19 cellular contexts compared by ENCODE assay signal in genomic region chr20:47730744-47731143, GRCh38. TPM values are rescaled to one million over a fixed set of nuclear protein-coding genes. Genes with fewer than 3 reads are reported as not detected.
A peak's percentile ranks its signal among the peaks of the same experiment; 100 is the strongest.
DNase-seq lines count a peak whose midpoint lies in the region; ATAC-seq and TF ChIP-seq lines count a peak whose summit lies in the region.
"Had no signal": no experiment of that assay in that cellular context is flagged by ENCODE, and none has a peak within 500 bp of the region (broad histone marks: within the 10 kb centered on the region; RNA-seq: fewer than 3 reads in every experiment).

No MANE protein-coding gene starts in this region.

- TF ChIP-seq CTCF in WTC11 (IDR thresholded peaks at IDR 0.05): no peak

- no peaks in the 10 kb centered on the region for H3K27me3 Mint-ChIP-seq in WTC11 (ENCODE audit: low read depth)

- ATAC-seq in WTC11 (no peak), left colon (peak; percentile 22), HG02938 (IDR thresholded peaks at IDR 0.05; ENCODE audit: unreplicated experiment) (no peak), GM19452 (IDR thresholded peaks at IDR 0.05; ENCODE audit: unreplicated experiment) (no peak)
- ATAC-seq: CD8-positive, alpha-beta T cell; PC-3 had no signal

- no peaks in the 10 kb centered on the region for H3K9me3 Mint-ChIP-seq in WTC11
- H3K9me3 Mint-ChIP-seq: CD8-positive, alpha-beta T cell had no signal

- intact Hi-C loops in left colon (cut with DNase I, micrococcal nuclease): no loop called here

- H3K27ac Mint-ChIP-seq in WTC11: no peak overlapping the region
- H3K27ac Mint-ChIP-seq: CD8-positive, alpha-beta T cell had no signal

- peak; percentile 23 for DNase-seq in NCI-H2029 (lab: John Stamatoyannopoulos, UW)
- DNase-seq in NCI-H2029 treated with DMSO at 0.1 percent for 48 hours (lab: John Stamatoyannopoulos, UW): no peak
- peak; percentile 4 for DNase-seq in NCI-H1105 (lab: John Stamatoyannopoulos, UW)
- no peak for DNase-seq in WTC11 (ENCODE audit: low spot score)
- no peak for DNase-seq in left colon
- no peak for DNase-seq in NCI-H510A treated with DMSO at 0.1 percent for 48 hours (lab: John Stamatoyannopoulos, UW)
- DNase-seq: 8988T; BE2C; CD8-positive, alpha-beta T cell; GM23248; HCEC 1CT; NCI-H1417 treated with DMSO at 0.1 percent for 48 hours; NCI-H2081 treated with DMSO at 0.1 percent for 48 hours; NCI-H446 treated with DMSO at 0.1 percent for 48 hours; NCI-H748 treated with DMSO at 0.1 percent for 48 hours; PC-3; T-helper 1 cell had no signal

- no peak overlapping the region for H3K4me3 Mint-ChIP-seq in WTC11
- H3K4me3 Mint-ChIP-seq: CD8-positive, alpha-beta T cell had no signal

- POLR2A ChIA-PET in WTC11 (lab: Charles Lee): no interaction called here

- H3K36me3 Mint-ChIP-seq in WTC11: no peaks in the 10 kb centered on the region
- H3K36me3 Mint-ChIP-seq: CD8-positive, alpha-beta T cell had no signal

- H3K4me1 Mint-ChIP-seq in WTC11: peaks cover 8% of the 10 kb centered on the region

- CTCF ChIA-PET in WTC11 (lab: Charles Lee): no interaction called here

TF ChIP-seq in WTC11, 78 proteins besides CTCF, POLR2A, EP300 and RAD21:
- TF ChIP-seq, protein P1, sequence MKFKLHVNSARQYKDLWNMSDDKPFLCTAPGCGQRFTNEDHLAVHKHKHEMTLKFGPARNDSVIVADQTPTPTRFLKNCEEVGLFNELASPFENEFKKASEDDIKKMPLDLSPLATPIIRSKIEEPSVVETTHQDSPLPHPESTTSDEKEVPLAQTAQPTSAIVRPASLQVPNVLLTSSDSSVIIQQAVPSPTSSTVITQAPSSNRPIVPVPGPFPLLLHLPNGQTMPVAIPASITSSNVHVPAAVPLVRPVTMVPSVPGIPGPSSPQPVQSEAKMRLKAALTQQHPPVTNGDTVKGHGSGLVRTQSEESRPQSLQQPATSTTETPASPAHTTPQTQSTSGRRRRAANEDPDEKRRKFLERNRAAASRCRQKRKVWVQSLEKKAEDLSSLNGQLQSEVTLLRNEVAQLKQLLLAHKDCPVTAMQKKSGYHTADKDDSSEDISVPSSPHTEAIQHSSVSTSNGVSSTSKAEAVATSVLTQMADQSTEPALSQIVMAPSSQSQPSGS (CRISPR knock-in tag; IDR thresholded peaks at IDR 0.05; ENCODE audit: borderline replicate concordance, low read depth): no peak
- peak; percentile 52; the same call in 1 of the 2 replicates for TF ChIP-seq USF2 (CRISPR knock-in tag; IDR thresholded peaks at IDR 0.05)
- no peak for TF ChIP-seq ZNF219 (CRISPR knock-in tag; IDR thresholded peaks at IDR 0.05; ENCODE audit: borderline replicate concordance)
- TF ChIP-seq, protein P2, sequence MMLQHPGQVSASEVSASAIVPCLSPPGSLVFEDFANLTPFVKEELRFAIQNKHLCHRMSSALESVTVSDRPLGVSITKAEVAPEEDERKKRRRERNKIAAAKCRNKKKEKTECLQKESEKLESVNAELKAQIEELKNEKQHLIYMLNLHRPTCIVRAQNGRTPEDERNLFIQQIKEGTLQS (CRISPR knock-in tag; conservative IDR thresholded peaks at IDR 0.05): no peak
- TF ChIP-seq JAZF1 (CRISPR knock-in tag; IDR thresholded peaks at IDR 0.05): no peak
- TF ChIP-seq, protein P3, sequence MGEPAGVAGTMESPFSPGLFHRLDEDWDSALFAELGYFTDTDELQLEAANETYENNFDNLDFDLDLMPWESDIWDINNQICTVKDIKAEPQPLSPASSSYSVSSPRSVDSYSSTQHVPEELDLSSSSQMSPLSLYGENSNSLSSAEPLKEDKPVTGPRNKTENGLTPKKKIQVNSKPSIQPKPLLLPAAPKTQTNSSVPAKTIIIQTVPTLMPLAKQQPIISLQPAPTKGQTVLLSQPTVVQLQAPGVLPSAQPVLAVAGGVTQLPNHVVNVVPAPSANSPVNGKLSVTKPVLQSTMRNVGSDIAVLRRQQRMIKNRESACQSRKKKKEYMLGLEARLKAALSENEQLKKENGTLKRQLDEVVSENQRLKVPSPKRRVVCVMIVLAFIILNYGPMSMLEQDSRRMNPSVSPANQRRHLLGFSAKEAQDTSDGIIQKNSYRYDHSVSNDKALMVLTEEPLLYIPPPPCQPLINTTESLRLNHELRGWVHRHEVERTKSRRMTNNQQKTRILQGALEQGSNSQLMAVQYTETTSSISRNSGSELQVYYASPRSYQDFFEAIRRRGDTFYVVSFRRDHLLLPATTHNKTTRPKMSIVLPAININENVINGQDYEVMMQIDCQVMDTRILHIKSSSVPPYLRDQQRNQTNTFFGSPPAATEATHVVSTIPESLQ (CRISPR knock-in tag; IDR thresholded peaks at IDR 0.05): no peak

RNA-seq across cellular contexts. Expression of gene SULF2, which starts 54.5 kb away (rescaled TPM):
- total RNA-seq in WTC11 (2021) (36.0 to 38.1 TPM (median 37.5 TPM) in 3 replicates), left colon (100 to 1,000 TPM; 124 to 177 TPM)

Comparison
In these comparisons a context has a peak if more than half of its experiments do, and no peak if none do; other contexts are left out.
1. DNase-seq: peak in NCI-H2029 (single experiment) and NCI-H1105 (single experiment); none in NCI-H2029 treated with DMSO at 0.1 percent for 48 hours (single experiment), WTC11 (single experiment), left colon (0 of 2) and NCI-H510A treated with DMSO at 0.1 percent for 48 hours (single experiment).